In genomic region chr7:106598663-106599342, GRCh38 we compare ENCODE assay signal across 1 cellular context.
TF ChIP-seq lines count a peak whose summit lies in the region.

No MANE protein-coding gene starts in this region.

TF ChIP-seq in HepG2, 621 proteins besides CTCF, POLR2A, EP300 and RAD21 (continued from another document):
- TF ChIP-seq ZNF460 (CRISPR knock-in tag; IDR thresholded peaks at IDR 0.05; ENCODE audit: borderline replicate concordance) (no peak), LCORL (IDR thresholded peaks at IDR 0.05) (no peak), LCORL (CRISPR knock-in tag; IDR thresholded peaks at IDR 0.05) (no peak), NFAT5 (CRISPR knock-in tag; IDR thresholded peaks at IDR 0.05) (no peak), SRSF1 (optimal IDR thresholded peaks at IDR 0.05; ENCODE audit: low read depth, low read length) (no peak), REXO4 (CRISPR knock-in tag; IDR thresholded peaks at IDR 0.05; ENCODE audit: borderline replicate concordance) (no peak), ZNF788 (CRISPR knock-in tag; IDR thresholded peaks at IDR 0.05; ENCODE audit: borderline replicate concordance) (no peak), ARID5B (CRISPR knock-in tag; IDR thresholded peaks at IDR 0.05) (no peak), YY1 (IDR thresholded peaks at IDR 0.05; ENCODE audit: insufficient read depth, insufficient replicate concordance, low read depth, low read length) (peak; percentile 87), JUNB (CRISPR knock-in tag; IDR thresholded peaks at IDR 0.05; ENCODE audit: borderline replicate concordance) (no peak), PRDM15 (CRISPR knock-in tag; IDR thresholded peaks at IDR 0.05) (no peak), MTA3 (CRISPR knock-in tag; IDR thresholded peaks at IDR 0.05) (no peak), MED13 (CRISPR knock-in tag; IDR thresholded peaks at IDR 0.05) (no peak), ATF3 (CRISPR knock-in tag; IDR thresholded peaks at IDR 0.05) (no peak), ZNF441 (CRISPR knock-in tag; IDR thresholded peaks at IDR 0.05; ENCODE audit: borderline replicate concordance) (no peak), THAP11 (CRISPR knock-in tag; IDR thresholded peaks at IDR 0.05) (peak; percentile 96), SUZ12 (IDR thresholded peaks at IDR 0.05; ENCODE audit: low read depth, low read length) (0 out of 2 replicates have a peak, but pooled peaks have one; percentile 26), TIGD3 (CRISPR knock-in tag; IDR thresholded peaks at IDR 0.05; ENCODE audit: borderline replicate concordance) (no peak), ZNF143 (CRISPR knock-in tag; IDR thresholded peaks at IDR 0.05) (peak; percentile 88), THAP7 (CRISPR knock-in tag; IDR thresholded peaks at IDR 0.05) (no peak), CEBPB (IDR thresholded peaks at IDR 0.05; ENCODE audit: borderline replicate concordance, low read depth, low read length) (no peak)
